17 cellular contexts compared by ENCODE assay signal in genomic region chr20:3190681-3191111, GRCh38. TPM values are rescaled to one million over a fixed set of nuclear protein-coding genes. Genes with fewer than 3 reads are reported as not detected.
DNase-seq lines count a peak whose midpoint lies in the region; ATAC-seq, FAIRE-seq and TF ChIP-seq lines count a peak whose summit lies in the region.
"Had no signal": no experiment of that assay in that cellular context is flagged by ENCODE, and none has a peak within 500 bp of the region (broad histone marks: within the 10 kb centered on the region; RNA-seq: fewer than 3 reads in every experiment).

No MANE protein-coding gene starts in this region.

- H3K36me3 Mint-ChIP-seq in activated naive CD4-positive, alpha-beta T cell treated with anti-CD3 and anti-CD28 coated beads for 36 hours (ENCODE audit: low read depth), result peaks cover 25% of the 10 kb centered on the region

- H3K4me1 ChIP-seq in HepG2 (ENCODE audit: insufficient read depth, low read length), result no peaks in the 10 kb centered on the region
- H3K4me1 ChIP-seq: Caco-2 had no signal

- no peak for DNase-seq in activated naive CD4-positive, alpha-beta T cell treated with anti-CD3 and anti-CD28 coated beads for 36 hours
- no peak for DNase-seq in activated naive CD4-positive, alpha-beta T cell treated with anti-CD3 and anti-CD28 coated beads, Interleukin-2, amount 50 U/mL, for 16 hours
- no peak for DNase-seq in HepG2 (ENCODE audit: low spot score)
- no peak for DNase-seq in stimulated activated naive CD8-positive, alpha-beta T cell treated with anti-CD3 and anti-CD28 coated beads, Interleukin-15, Interleukin-2, amounts not matched to agents 100 U/mL and 50 U/mL, for 24 hours
- DNase-seq in activated CD4-positive, alpha-beta T cell treated with anti-CD3 and anti-CD28 coated beads, Interleukin-2, amount 50 U/mL, for 1 hour, result no peak
- DNase-seq: 8988T, Caco-2, DMS79, GOT3, NCI-H1092, NCI-H345, NCI-H69 had no signal

- H3K4me3 Mint-ChIP-seq in activated naive CD4-positive, alpha-beta T cell treated with anti-CD3 and anti-CD28 coated beads for 36 hours, result no peak overlapping the region

- no peak for TF ChIP-seq EP300 in HepG2 (IDR thresholded peaks at IDR 0.05; ENCODE audit: low read depth in 2 of 2, low read length in 2 of 2)
- TF ChIP-seq EP300 in HepG2 (CRISPR knock-in tag; IDR thresholded peaks at IDR 0.05; ENCODE audit: borderline replicate concordance), result no peak

- H3K27ac ChIP-seq in angular gyrus (ENCODE audit: low read depth, low read length) (peak overlapping the region; percentile 85), HepG2 (ENCODE audit: extremely low read length, insufficient read depth, low read length) (no peak overlapping the region)
- H3K27ac ChIP-seq: KMS-11 had no signal

- peak overlapping the region; percentile 46 for H3K27ac Mint-ChIP-seq in activated naive CD4-positive, alpha-beta T cell treated with anti-CD3 and anti-CD28 coated beads for 36 hours

- H3K36me3 ChIP-seq in HepG2 (replicated peaks in 1 of 2; ENCODE audit: control insufficient read depth in 1 of 2, insufficient read depth in 2 of 2, low read length in 2 of 2), result peaks cover 48 to 67% of the 10 kb centered on the region in 2 experiments

- 94% methylated on average over 14 of the region's 14 CpGs for WGBS in HepG2 (ENCODE audit: low lambda C conversion rate)

- TF ChIP-seq RAD21 in HepG2 (CRISPR knock-in tag; IDR thresholded peaks at IDR 0.05), result no peak

- H3K9ac ChIP-seq in HepG2 (ENCODE audit: insufficient read depth, low read depth, low read length), result no peak overlapping the region
- H3K9ac ChIP-seq: KMS-11 had no signal

- no peaks in the 10 kb centered on the region for H3K9me3 Mint-ChIP-seq in activated naive CD4-positive, alpha-beta T cell treated with anti-CD3 and anti-CD28 coated beads for 36 hours

- no peaks in the 10 kb centered on the region for H3K27me3 ChIP-seq in HepG2 (ENCODE audit: control insufficient read depth in 1 of 2, insufficient read depth in 2 of 2, low read length in 2 of 2)

- no peak overlapping the region for H3K4me3 ChIP-seq in HepG2 (replicated peaks in 1 of 3; ENCODE audit: insufficient read depth in 1 of 3, low read depth in 2 of 3, low read length in 3 of 3)

- POLR2A ChIA-PET in HepG2 (lab: Yijun Ruan, JAX), result no interaction called here

- H3K4me1 Mint-ChIP-seq in activated naive CD4-positive, alpha-beta T cell treated with anti-CD3 and anti-CD28 coated beads for 36 hours (ENCODE audit: low read depth), result peaks cover 6% of the 10 kb centered on the region

- no TSS peak for BruUV-seq in HepG2 (replicated peaks; lab: Mats Ljungman, UMichigan)

- H3K9me3 ChIP-seq in HepG2 (ENCODE audit: low read length), result no peaks in the 10 kb centered on the region
- H3K9me3 ChIP-seq: Caco-2 had no signal

- H3K4me2 ChIP-seq in HepG2 (ENCODE audit: low read depth, low read length), result no peak overlapping the region
- H3K4me2 ChIP-seq: KMS-11 had no signal

- in situ Hi-C loops in HepG2 (cut with HindIII; ENCODE audit: extremely low pct_ligation_motif_present, low pct_unique_long_range_greater_than_20kb), result no loop called here

- TF ChIP-seq CTCF in HepG2 (CRISPR knock-in tag; IDR thresholded peaks at IDR 0.05), result peak; percentile 37

- TF ChIP-seq POLR2A in HepG2 (IDR thresholded peaks at IDR 0.05; ENCODE audit: insufficient read depth in 1 of 2, low read depth in 2 of 2, low read length in 2 of 2), result peak; percentile 34 to 45; a peak in 1 of 4 replicates

- FAIRE-seq in HepG2 (lab: Jason Lieb, UNC), result no peak
- FAIRE-seq: G401.6 had no signal

- intact Hi-C loops in activated naive CD4-positive, alpha-beta T cell treated with anti-CD3 and anti-CD28 coated beads for 36 hours (cut with micrococcal nuclease), result no loop called here
- intact Hi-C loops in HepG2 (cut with micrococcal nuclease; ENCODE audit: unreplicated experiment), result no loop called here

- no peaks in the 10 kb centered on the region for H3K27me3 Mint-ChIP-seq in activated naive CD4-positive, alpha-beta T cell treated with anti-CD3 and anti-CD28 coated beads for 36 hours (ENCODE audit: low read depth)

- H2AFZ ChIP-seq in HepG2 (ENCODE audit: low read length), result no peak overlapping the region

- CTCF ChIA-PET in activated naive CD4-positive, alpha-beta T cell treated with anti-CD3 and anti-CD28 coated beads for 36 hours (lab: Charles Lee), result no interaction called here
- CTCF ChIA-PET in HepG2 (lab: Yijun Ruan, JAX; ENCODE audit: low intra/inter-chr PET ratio, low total read pairs), result no interaction called here

- H4K20me1 ChIP-seq in HepG2 (ENCODE audit: insufficient read depth, low read length), result no peaks in the 10 kb centered on the region

- H3K79me2 ChIP-seq in HepG2 (ENCODE audit: insufficient read depth, low read length), result no peaks in the 10 kb centered on the region

- peak; percentile 14; the same call in 2 of the 3 replicates for ATAC-seq in HepG2
- ATAC-seq in HG03280 (IDR thresholded peaks at IDR 0.05; ENCODE audit: unreplicated experiment), result no peak
- ATAC-seq in activated CD4-positive, CD25-positive, alpha-beta regulatory T cell treated with anti-CD3 and anti-CD28 coated beads, Interleukin-2, amount 50 U/mL, for 24 hours, result no peak
- ATAC-seq in stimulated activated naive CD8-positive, alpha-beta T cell treated with anti-CD3 and anti-CD28 coated beads, Interleukin-15, Interleukin-2, amounts not matched to agents 100 U/mL and 50 U/mL, for 24 hours, result no peak

RNA-seq across cellular contexts. Expression of gene DDRGK1, which starts 13.8 kb away (rescaled TPM):
- 10 to 100 TPM; 78.2 to 79.5 TPM for total RNA-seq in activated naive CD4-positive, alpha-beta T cell treated with anti-CD3 and anti-CD28 coated beads for 36 hours
- 75.4 and 149 TPM in 2 replicates for total RNA-seq in HepG2 (2016; rRNA removed; fragmentation: Illumina TruSeq; extraction: Trizol)
- total RNA-seq in HepG2 (2016; cell fraction: cytosol; rRNA removed; fragmentation: Illumina TruSeq; extraction: Trizol; ENCODE audit: low read depth), result 59.4 and 65.6 TPM in 2 replicates
- 69.3 and 161 TPM in 2 replicates for total RNA-seq in HepG2 (2016; cell fraction: insoluble cytoplasmic fraction; rRNA removed; fragmentation: Illumina TruSeq; extraction: Trizol)
- total RNA-seq in HepG2 (2016; cell fraction: membrane; rRNA removed; fragmentation: Illumina TruSeq; extraction: Trizol), result 57.6 and 58.7 TPM in 2 replicates
- 105 and 136 TPM in 2 replicates for total RNA-seq in HepG2 (2016; cell fraction: nucleus; rRNA removed; fragmentation: Illumina TruSeq; extraction: Trizol)
- polyA plus RNA-seq in HepG2 (2011; rRNA removed), result 96.7 and 116 TPM in 2 replicates
- 133 and 142 TPM in 2 replicates for polyA plus RNA-seq in HepG2 (2011; cell fraction: cytosol; rRNA removed)
- 122 and 134 TPM in 2 replicates for polyA plus RNA-seq in HepG2 (2011; cell fraction: nucleus; rRNA removed)
- 104 and 147 TPM in 2 replicates for polyA plus RNA-seq in HepG2 (2012)
- 51.1 and 51.9 TPM in 2 replicates for polyA plus RNA-seq in HepG2 (2016; cell fraction: cytosol; fragmentation: Illumina TruSeq; extraction: Trizol; ENCODE audit: low read depth)
- polyA plus RNA-seq in HepG2 (2016; cell fraction: insoluble cytoplasmic fraction; fragmentation: Illumina TruSeq; extraction: Trizol; ENCODE audit: low read depth), result 80.6 and 85.9 TPM in 2 replicates
- polyA plus RNA-seq in HepG2 (2016; cell fraction: membrane; fragmentation: Illumina TruSeq; extraction: Trizol; ENCODE audit: low read depth), result 52.8 and 53.4 TPM in 2 replicates
- polyA plus RNA-seq in HepG2 (2016; cell fraction: nucleus; fragmentation: Illumina TruSeq; extraction: Trizol; ENCODE audit: insufficient read depth, low read depth), result 240 and 250 TPM in 2 replicates
- 19.0 and 51.1 TPM in 2 replicates for polyA minus RNA-seq in HepG2 (2011; rRNA and poly(A)+ RNA removed; ENCODE audit: low replicate concordance)
- 40.1 and 44.2 TPM in 2 replicates for polyA minus RNA-seq in HepG2 (2011; cell fraction: cytosol; rRNA and poly(A)+ RNA removed)
- polyA minus RNA-seq in HepG2 (2011; cell fraction: nucleus; rRNA and poly(A)+ RNA removed), result 48.9 and 52.6 TPM in 2 replicates

RNA-seq across cellular contexts. Expression of gene LZTS3, which starts 17.3 kb away (rescaled TPM):
- total RNA-seq in activated naive CD4-positive, alpha-beta T cell treated with anti-CD3 and anti-CD28 coated beads for 36 hours, result 1 to 10 TPM; 1.2 to 1.4 TPM
- total RNA-seq in HepG2 (2016; rRNA removed; fragmentation: Illumina TruSeq; extraction: Trizol), result 7.4 and 10.1 TPM in 2 replicates
- 1.6 and 1.9 TPM in 2 replicates for total RNA-seq in HepG2 (2016; cell fraction: cytosol; rRNA removed; fragmentation: Illumina TruSeq; extraction: Trizol; ENCODE audit: low read depth)
- total RNA-seq in HepG2 (2016; cell fraction: insoluble cytoplasmic fraction; rRNA removed; fragmentation: Illumina TruSeq; extraction: Trizol), result 7.6 and 10.2 TPM in 2 replicates
- 5.4 and 6.1 TPM in 2 replicates for total RNA-seq in HepG2 (2016; cell fraction: membrane; rRNA removed; fragmentation: Illumina TruSeq; extraction: Trizol)
- total RNA-seq in HepG2 (2016; cell fraction: nucleus; rRNA removed; fragmentation: Illumina TruSeq; extraction: Trizol), result 7.0 and 8.3 TPM in 2 replicates
- polyA plus RNA-seq in HepG2 (2011; rRNA removed), result 31.3 and 49.2 TPM in 2 replicates
- polyA plus RNA-seq in HepG2 (2011; cell fraction: cytosol; rRNA removed), result 33.5 and 37.7 TPM in 2 replicates
- polyA plus RNA-seq in HepG2 (2011; cell fraction: nucleus; rRNA removed), result 96.7 and 99.2 TPM in 2 replicates
- 15.6 and 27.0 TPM in 2 replicates for polyA plus RNA-seq in HepG2 (2012)
- 1.5 TPM in 2 replicates for polyA plus RNA-seq in HepG2 (2016; cell fraction: cytosol; fragmentation: Illumina TruSeq; extraction: Trizol; ENCODE audit: low read depth)
- polyA plus RNA-seq in HepG2 (2016; cell fraction: insoluble cytoplasmic fraction; fragmentation: Illumina TruSeq; extraction: Trizol; ENCODE audit: low read depth), result 10.0 and 11.9 TPM in 2 replicates
- polyA plus RNA-seq in HepG2 (2016; cell fraction: membrane; fragmentation: Illumina TruSeq; extraction: Trizol; ENCODE audit: low read depth), result 5.0 and 5.4 TPM in 2 replicates
- polyA plus RNA-seq in HepG2 (2016; cell fraction: nucleus; fragmentation: Illumina TruSeq; extraction: Trizol; ENCODE audit: insufficient read depth, low read depth), result 19.6 and 21.4 TPM in 2 replicates
- 1.3 and 64.0 TPM in 2 replicates for polyA minus RNA-seq in HepG2 (2011; rRNA and poly(A)+ RNA removed; ENCODE audit: low replicate concordance)
- polyA minus RNA-seq in HepG2 (2011; cell fraction: cytosol; rRNA and poly(A)+ RNA removed), result 19.8 and 26.7 TPM in 2 replicates
- polyA minus RNA-seq in HepG2 (2011; cell fraction: nucleus; rRNA and poly(A)+ RNA removed), result 14.9 and 19.3 TPM in 2 replicates

RNA-seq across cellular contexts. Expression of gene ITPA, which starts 18.6 kb away (rescaled TPM):
- total RNA-seq in activated naive CD4-positive, alpha-beta T cell treated with anti-CD3 and anti-CD28 coated beads for 36 hours, result 10 to 100 TPM; 38.2 to 42.1 TPM
- 101 and 103 TPM in 2 replicates for total RNA-seq in HepG2 (2016; rRNA removed; fragmentation: Illumina TruSeq; extraction: Trizol)
- 30.5 and 31.5 TPM in 2 replicates for total RNA-seq in HepG2 (2016; cell fraction: cytosol; rRNA removed; fragmentation: Illumina TruSeq; extraction: Trizol; ENCODE audit: low read depth)
- total RNA-seq in HepG2 (2016; cell fraction: insoluble cytoplasmic fraction; rRNA removed; fragmentation: Illumina TruSeq; extraction: Trizol), result 108 TPM in 2 replicates
- 45.6 and 53.1 TPM in 2 replicates for total RNA-seq in HepG2 (2016; cell fraction: membrane; rRNA removed; fragmentation: Illumina TruSeq; extraction: Trizol)
- 51.5 and 65.6 TPM in 2 replicates for total RNA-seq in HepG2 (2016; cell fraction: nucleus; rRNA removed; fragmentation: Illumina TruSeq; extraction: Trizol)
- polyA plus RNA-seq in HepG2 (2011; rRNA removed), result 60.1 and 73.4 TPM in 2 replicates
- 53.2 and 73.4 TPM in 2 replicates for polyA plus RNA-seq in HepG2 (2011; cell fraction: cytosol; rRNA removed)
- 110 and 129 TPM in 2 replicates for polyA plus RNA-seq in HepG2 (2011; cell fraction: nucleus; rRNA removed)
- polyA plus RNA-seq in HepG2 (2012), result 55.6 and 63.4 TPM in 2 replicates
- 27.3 and 27.6 TPM in 2 replicates for polyA plus RNA-seq in HepG2 (2016; cell fraction: cytosol; fragmentation: Illumina TruSeq; extraction: Trizol; ENCODE audit: low read depth)
- 106 and 109 TPM in 2 replicates for polyA plus RNA-seq in HepG2 (2016; cell fraction: insoluble cytoplasmic fraction; fragmentation: Illumina TruSeq; extraction: Trizol; ENCODE audit: low read depth)
- polyA plus RNA-seq in HepG2 (2016; cell fraction: membrane; fragmentation: Illumina TruSeq; extraction: Trizol; ENCODE audit: low read depth), result 28.9 and 33.4 TPM in 2 replicates
- 144 and 151 TPM in 2 replicates for polyA plus RNA-seq in HepG2 (2016; cell fraction: nucleus; fragmentation: Illumina TruSeq; extraction: Trizol; ENCODE audit: insufficient read depth, low read depth)
- polyA minus RNA-seq in HepG2 (2011; rRNA and poly(A)+ RNA removed; ENCODE audit: low replicate concordance), result 24.1 and 25.5 TPM in 2 replicates
- 15.4 and 25.9 TPM in 2 replicates for polyA minus RNA-seq in HepG2 (2011; cell fraction: cytosol; rRNA and poly(A)+ RNA removed)
- polyA minus RNA-seq in HepG2 (2011; cell fraction: nucleus; rRNA and poly(A)+ RNA removed), result 23.0 and 28.2 TPM in 2 replicates

RNA-seq across cellular contexts. Expression of gene FASTKD5, which starts 31.0 kb away (rescaled TPM):
- 10 to 100 TPM; 11.8 to 12.0 TPM for total RNA-seq in activated naive CD4-positive, alpha-beta T cell treated with anti-CD3 and anti-CD28 coated beads for 36 hours
- total RNA-seq in HepG2 (2016; rRNA removed; fragmentation: Illumina TruSeq; extraction: Trizol), result 46.8 and 63.4 TPM in 2 replicates
- total RNA-seq in HepG2 (2016; cell fraction: cytosol; rRNA removed; fragmentation: Illumina TruSeq; extraction: Trizol; ENCODE audit: low read depth), result 4.3 and 4.6 TPM in 2 replicates
- 45.4 and 62.9 TPM in 2 replicates for total RNA-seq in HepG2 (2016; cell fraction: insoluble cytoplasmic fraction; rRNA removed; fragmentation: Illumina TruSeq; extraction: Trizol)
- 15.5 and 16.7 TPM in 2 replicates for total RNA-seq in HepG2 (2016; cell fraction: membrane; rRNA removed; fragmentation: Illumina TruSeq; extraction: Trizol)
- 27.9 and 28.4 TPM in 2 replicates for total RNA-seq in HepG2 (2016; cell fraction: nucleus; rRNA removed; fragmentation: Illumina TruSeq; extraction: Trizol)
- 34.4 and 36.6 TPM in 2 replicates for polyA plus RNA-seq in HepG2 (2011; rRNA removed)
- polyA plus RNA-seq in HepG2 (2011; cell fraction: cytosol; rRNA removed), result 23.0 and 32.0 TPM in 2 replicates
- 12.1 and 17.5 TPM in 2 replicates for polyA plus RNA-seq in HepG2 (2011; cell fraction: nucleus; rRNA removed)
- 23.7 and 26.2 TPM in 2 replicates for polyA plus RNA-seq in HepG2 (2012)
- polyA plus RNA-seq in HepG2 (2016; cell fraction: cytosol; fragmentation: Illumina TruSeq; extraction: Trizol; ENCODE audit: low read depth), result 2.5 TPM in 2 replicates
- 55.4 and 56.5 TPM in 2 replicates for polyA plus RNA-seq in HepG2 (2016; cell fraction: insoluble cytoplasmic fraction; fragmentation: Illumina TruSeq; extraction: Trizol; ENCODE audit: low read depth)
- 6.5 and 7.2 TPM in 2 replicates for polyA plus RNA-seq in HepG2 (2016; cell fraction: membrane; fragmentation: Illumina TruSeq; extraction: Trizol; ENCODE audit: low read depth)
- polyA plus RNA-seq in HepG2 (2016; cell fraction: nucleus; fragmentation: Illumina TruSeq; extraction: Trizol; ENCODE audit: insufficient read depth, low read depth), result 33.3 and 36.2 TPM in 2 replicates
- polyA minus RNA-seq in HepG2 (2011; rRNA and poly(A)+ RNA removed; ENCODE audit: low replicate concordance), result 24.9 and 38.7 TPM in 2 replicates
- 27.8 and 30.8 TPM in 2 replicates for polyA minus RNA-seq in HepG2 (2011; cell fraction: cytosol; rRNA and poly(A)+ RNA removed)
- polyA minus RNA-seq in HepG2 (2011; cell fraction: nucleus; rRNA and poly(A)+ RNA removed), result 26.4 and 34.6 TPM in 2 replicates

RNA-seq across cellular contexts. Expression of gene UBOX5, which starts 31.0 kb away (rescaled TPM):
- total RNA-seq in activated naive CD4-positive, alpha-beta T cell treated with anti-CD3 and anti-CD28 coated beads for 36 hours, result 1 to 10 TPM; 5.4 to 5.9 TPM
- total RNA-seq in HepG2 (2016; rRNA removed; fragmentation: Illumina TruSeq; extraction: Trizol), result 5.4 and 5.6 TPM in 2 replicates
- 1.1 and 1.2 TPM in 2 replicates for total RNA-seq in HepG2 (2016; cell fraction: cytosol; rRNA removed; fragmentation: Illumina TruSeq; extraction: Trizol; ENCODE audit: low read depth)
- 4.7 and 5.2 TPM in 2 replicates for total RNA-seq in HepG2 (2016; cell fraction: insoluble cytoplasmic fraction; rRNA removed; fragmentation: Illumina TruSeq; extraction: Trizol)
- total RNA-seq in HepG2 (2016; cell fraction: membrane; rRNA removed; fragmentation: Illumina TruSeq; extraction: Trizol), result 3.0 TPM in 2 replicates
- total RNA-seq in HepG2 (2016; cell fraction: nucleus; rRNA removed; fragmentation: Illumina TruSeq; extraction: Trizol), result 3.8 and 4.4 TPM in 2 replicates
- 4.6 and 5.3 TPM in 2 replicates for polyA plus RNA-seq in HepG2 (2011; rRNA removed)
- 4.0 and 4.4 TPM in 2 replicates for polyA plus RNA-seq in HepG2 (2011; cell fraction: cytosol; rRNA removed)
- polyA plus RNA-seq in HepG2 (2011; cell fraction: nucleus; rRNA removed), result 6.4 and 7.0 TPM in 2 replicates
- polyA plus RNA-seq in HepG2 (2012), result 3.5 and 3.7 TPM in 2 replicates
- 0.60 and 0.69 TPM in 2 replicates for polyA plus RNA-seq in HepG2 (2016; cell fraction: cytosol; fragmentation: Illumina TruSeq; extraction: Trizol; ENCODE audit: low read depth)
- polyA plus RNA-seq in HepG2 (2016; cell fraction: insoluble cytoplasmic fraction; fragmentation: Illumina TruSeq; extraction: Trizol; ENCODE audit: low read depth), result 5.0 and 5.2 TPM in 2 replicates
- polyA plus RNA-seq in HepG2 (2016; cell fraction: membrane; fragmentation: Illumina TruSeq; extraction: Trizol; ENCODE audit: low read depth), result 1.2 and 1.6 TPM in 2 replicates
- 5.2 and 5.3 TPM in 2 replicates for polyA plus RNA-seq in HepG2 (2016; cell fraction: nucleus; fragmentation: Illumina TruSeq; extraction: Trizol; ENCODE audit: insufficient read depth, low read depth)
- 2.1 and 16.1 TPM in 2 replicates for polyA minus RNA-seq in HepG2 (2011; rRNA and poly(A)+ RNA removed; ENCODE audit: low replicate concordance)
- polyA minus RNA-seq in HepG2 (2011; cell fraction: cytosol; rRNA and poly(A)+ RNA removed), result 4.9 and 5.5 TPM in 2 replicates
- polyA minus RNA-seq in HepG2 (2011; cell fraction: nucleus; rRNA and poly(A)+ RNA removed), result 5.0 and 6.8 TPM in 2 replicates
